ENCODE assay signal across 8 cellular contexts in the genomic region with DNA sequence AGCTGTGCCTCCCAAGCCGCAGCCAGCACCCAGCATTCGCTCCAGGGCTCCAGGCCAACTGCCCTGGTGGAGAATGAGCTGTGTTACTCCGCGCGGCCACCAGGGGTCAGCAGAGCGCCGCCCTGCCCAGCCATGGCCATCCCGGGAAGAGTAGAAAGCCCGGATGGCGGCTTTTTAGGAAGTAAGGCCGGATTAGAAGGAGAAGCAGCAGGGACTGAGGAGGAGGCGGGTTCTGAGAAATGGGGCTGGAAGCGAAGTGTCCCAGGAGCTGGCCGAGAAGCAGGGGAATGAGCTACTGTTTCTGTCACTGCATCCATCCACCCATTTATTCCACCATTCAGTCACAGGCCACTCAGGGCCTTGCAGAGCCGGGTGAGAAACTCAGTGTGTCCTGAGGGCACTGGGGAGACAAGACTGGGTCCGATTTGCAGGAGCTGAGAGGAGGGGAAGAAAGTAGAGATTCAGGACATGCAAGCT. TPM values are rescaled to one million over a fixed set of nuclear protein-coding genes. Genes with fewer than 3 reads are reported as not detected.
DNase-seq lines count a peak whose midpoint lies in the region; ATAC-seq, FAIRE-seq and TF ChIP-seq lines count a peak whose summit lies in the region.

No MANE protein-coding gene starts in this region.

- intact Hi-C loops in IMR-90 (cut with micrococcal nuclease) (loop anchor here (1.0 to 2.0 kb wide), 3 partner anchors 66 to 232 kb away; no protein-coding TSS in a partner anchor), thyroid gland (cut with DNase I) (loop anchor here (10.0 kb wide), 1 partner anchor 232 kb away; no protein-coding TSS in a partner anchor)

- H3K4me1 ChIP-seq in IMR-90 (ENCODE audit: control insufficient read depth, insufficient read depth, low read length) (no peaks in the 10 kb centered on the region), thyroid gland (peaks cover 0 to 4% of the 10 kb centered on the region in 2 donors)

- H3K14ac ChIP-seq in IMR-90 (replicated peaks; ENCODE audit: low read depth, low read length): no peak overlapping the region

- peak overlapping the region; percentile 73 for H2AK9ac ChIP-seq in IMR-90 (replicated peaks; ENCODE audit: low read depth, low read length, poor library complexity)

- peak overlapping the region; percentile 69 to 88 for H4K8ac ChIP-seq in IMR-90 (ENCODE audit: low read depth in 2 of 2, low read length in 2 of 2)

- H3K56ac ChIP-seq in IMR-90 (ENCODE audit: extremely low read depth, insufficient read depth, low read length): no peak overlapping the region

- H2BK120ac ChIP-seq in IMR-90 (ENCODE audit: low read depth, low read length): no peak overlapping the region

- no peak overlapping the region for H3K4me3 ChIP-seq in IMR-90 (ENCODE audit: insufficient read depth, low read depth, low read length)
- no peak overlapping the region for H3K4me3 ChIP-seq in thyroid gland (replicated peaks in 1 of 3)

- H3K9me1 ChIP-seq in IMR-90 (ENCODE audit: insufficient read depth, low read length): no peaks in the 10 kb centered on the region

- TF ChIP-seq POLR2A in IMR-90 (IDR thresholded peaks at IDR 0.05; ENCODE audit: low read depth, low read length) (no peak), thyroid gland (IDR thresholded peaks at IDR 0.05) (no peak)

- peak overlapping the region; percentile 86 for H4K5ac ChIP-seq in IMR-90 (ENCODE audit: low read depth, low read length)

- TF ChIP-seq CTCF in IMR-90 (conservative IDR thresholded peaks at IDR 0.05; ENCODE audit: low read depth, low read length): peak; percentile 98
- TF ChIP-seq CTCF in thyroid gland (IDR thresholded peaks at IDR 0.05): peak; percentile 89 to 98 (median 98)

- H3K27ac Mint-ChIP-seq in activated T-helper 17 cell treated with anti-CD3 and anti-CD28 coated beads, Interleukin-2, amount 50 U/mL, for 72 hours: peak overlapping the region; percentile 52

- H3K9me3 ChIP-seq in IMR-90 (ENCODE audit: control insufficient read depth, insufficient read depth, low read length) (no peaks in the 10 kb centered on the region), thyroid gland (no peaks in the 10 kb centered on the region)

- peak overlapping the region; percentile 34 for H3K4ac ChIP-seq in IMR-90 (ENCODE audit: low read depth, low read length)

- no peak overlapping the region for H3K9ac ChIP-seq in IMR-90 (ENCODE audit: low read depth, low read length)

- DNase-seq in DMS114 treated with DMSO at 0.1 percent for 48 hours (lab: John Stamatoyannopoulos, UW; ENCODE audit: unreplicated experiment) (peak; percentile 37), IMR-90 (peak; percentile 51), RCC 7860 (ENCODE audit: low spot score) (peak; percentile 56), fibroblast of the conjunctiva (ENCODE audit: low read depth) (peak; percentile 33), nucleus accumbens (lab: John Stamatoyannopoulos, UW) (peak in 52 of 56 donors; percentile 14 to 86 (median 64)), thyroid gland (peak; percentile 79 to 82)

- H3K4me3 Mint-ChIP-seq in activated T-helper 17 cell treated with anti-CD3 and anti-CD28 coated beads, Interleukin-2, amount 50 U/mL, for 72 hours: peak overlapping the region; percentile 39

- H3K27me3 Mint-ChIP-seq in activated T-helper 17 cell treated with anti-CD3 and anti-CD28 coated beads, Interleukin-2, amount 50 U/mL, for 72 hours: no peaks in the 10 kb centered on the region

- dilution Hi-C loops in IMR-90 (cut with HindIII; ENCODE audit: low sequenced_read_pairs, unreplicated experiment): no loop called here

- H3K23ac ChIP-seq in IMR-90 (ENCODE audit: low read depth, low read length): no peak overlapping the region

- H2BK5ac ChIP-seq in IMR-90 (ENCODE audit: low read depth, low read length, poor library complexity, severe bottlenecking): no peak overlapping the region

- no peaks in the 10 kb centered on the region for H3K9me3 Mint-ChIP-seq in activated T-helper 17 cell treated with anti-CD3 and anti-CD28 coated beads, Interleukin-2, amount 50 U/mL, for 72 hours

- H3K27ac ChIP-seq in IMR-90 (ENCODE audit: insufficient read depth, low read length) (no peak overlapping the region), thyroid gland (no peak overlapping the region)

- H3K36me3 Mint-ChIP-seq in activated T-helper 17 cell treated with anti-CD3 and anti-CD28 coated beads, Interleukin-2, amount 50 U/mL, for 72 hours (ENCODE audit: low read depth): no peaks in the 10 kb centered on the region

- H3K4me1 Mint-ChIP-seq in activated T-helper 17 cell treated with anti-CD3 and anti-CD28 coated beads, Interleukin-2, amount 50 U/mL, for 72 hours: peaks cover 10% of the 10 kb centered on the region

- H3K36me3 ChIP-seq in IMR-90 (ENCODE audit: control insufficient read depth, insufficient read depth, low read length): no peaks in the 10 kb centered on the region
- H3K36me3 ChIP-seq in thyroid gland: no peaks in the 10 kb centered on the region

- ATAC-seq in IMR-90 (ENCODE audit: low read depth) (peak; percentile 99), GM21717 (IDR thresholded peaks at IDR 0.05; ENCODE audit: unreplicated experiment) (no peak)
- ATAC-seq in activated T-helper 17 cell treated with anti-CD3 and anti-CD28 coated beads, Interleukin-2, amount 50 U/mL, for 72 hours (replicated peaks): peak; percentile 93

- no peaks in the 10 kb centered on the region for H3K79me1 ChIP-seq in IMR-90 (ENCODE audit: low read depth in 1 of 2, low read length in 2 of 2)

- peak overlapping the region; percentile 12; the same call in 1 of the 3 replicates for H2BK15ac ChIP-seq in IMR-90 (ENCODE audit: low read depth, low read length)

- H3K27me3 ChIP-seq in IMR-90 (ENCODE audit: control insufficient read depth, insufficient read depth, low read length) (no peaks in the 10 kb centered on the region), thyroid gland (no peaks in the 10 kb centered on the region)

- H2AK5ac ChIP-seq in IMR-90 (ENCODE audit: low read depth, low read length): no peak overlapping the region; the same call in 1 of the 2 replicates

- peak; percentile 91 for TF ChIP-seq RAD21 in IMR-90 (IDR thresholded peaks at IDR 0.05; ENCODE audit: low read length)

- peak overlapping the region; percentile 87 for H2AFZ ChIP-seq in IMR-90 (replicated peaks; ENCODE audit: low read length, poor library complexity)

- H3K4me2 ChIP-seq in IMR-90 (ENCODE audit: low read depth, low read length): peak overlapping the region; percentile 44; the same call in 1 of the 2 replicates

- H4K91ac ChIP-seq in IMR-90 (ENCODE audit: insufficient read depth, low read depth, low read length): peak overlapping the region; percentile 13; the same call in 1 of the 2 replicates

- H4K20me1 ChIP-seq in IMR-90 (ENCODE audit: insufficient read depth, low read length): no peaks in the 10 kb centered on the region

- H3K18ac ChIP-seq in IMR-90 (ENCODE audit: low read depth, low read length): no peak overlapping the region

- POLR2A ChIA-PET in IMR-90 (lab: Charles Lee; ENCODE audit: unreplicated experiment): interaction anchor here (0.6 kb wide), 1 partner anchor 209 kb away, joined by 11 read pairs; no protein-coding TSS in a partner anchor

- no peak overlapping the region for H2BK20ac ChIP-seq in IMR-90 (ENCODE audit: low read depth, low read length)

- no TSS peak for BruUV-seq in IMR-90 (replicated peaks; lab: Mats Ljungman, UMichigan)

- 0% methylated on average over 5 of the region's 16 CpGs; no CpG with 5 or more reads in 1 of the 2 experiments for WGBS in IMR-90 (ENCODE audit: extremely low coverage in 2 of 2, insufficient read length in 1 of 2), 2 experiments
- whole genome bisulfite sequencing in thyroid gland, 2 donors: 11% methylated on average over 16 of the region's 16 CpGs

- peak; percentile 22 for FAIRE-seq in RCC 7860 (lab: Jason Lieb, UNC)

- in situ Hi-C loops in IMR-90 (cut with MboI; ENCODE audit: low sequenced_read_pairs): loop anchor here (10.0 kb wide), 1 partner anchor 112 kb away; no protein-coding TSS in a partner anchor

- CTCF ChIA-PET in IMR-90 (lab: Yijun Ruan, JAX): interaction anchor here (0.6 to 1.4 kb wide), 14 partner anchors 9 to 157 kb away, joined by 3 to 10 read pairs (median 4); a partner anchor contains a TSS

TF ChIP-seq in IMR-90, 13 proteins besides CTCF, POLR2A, EP300 and RAD21:
- TF ChIP-seq MAZ (IDR thresholded peaks at IDR 0.05; ENCODE audit: borderline replicate concordance, low read depth, low read length) (peak; percentile 28; the same call in 1 of the 2 replicates), SMC3 (IDR thresholded peaks at IDR 0.05; ENCODE audit: low read depth, low read length) (peak; percentile 83), CEBPB (IDR thresholded peaks at IDR 0.05; ENCODE audit: low read depth, low read length) (no peak)

RNA-seq across cellular contexts. Expression of a gene that starts 6.6 kb away (rescaled TPM):
- total RNA-seq in IMR-90 (2012; rRNA removed) (0.36 and 0.56 TPM in 2 replicates), thyroid gland (under 1 TPM in 2 of 4 donors, not detected in 2; 0.56 to 0.71 TPM)
- 5.7 and 7.4 TPM in 2 replicates for polyA plus RNA-seq in IMR-90 (2012; rRNA removed)
- 6.7 and 7.2 TPM in 2 replicates for polyA plus RNA-seq in IMR-90 (2012; cell fraction: cytosol; rRNA removed)
- polyA plus RNA-seq in IMR-90 (2012; cell fraction: nucleus; rRNA removed; ENCODE audit: low replicate concordance): 6.1 and 23.6 TPM in 2 replicates
- under 1 TPM; 0.42 to 0.73 TPM for total RNA-seq in activated T-helper 17 cell treated with anti-CD3 and anti-CD28 coated beads, Interleukin-2, amount 50 U/mL, for 72 hours

RNA-seq across cellular contexts. Expression of a gene that starts 35.3 kb away (rescaled TPM):
- 9.2 and 10.6 TPM in 2 replicates for total RNA-seq in IMR-90 (2012; rRNA removed)
- 25.7 and 48.9 TPM in 2 replicates for polyA plus RNA-seq in IMR-90 (2012; rRNA removed)
- polyA plus RNA-seq in IMR-90 (2012; cell fraction: cytosol; rRNA removed): 61.5 and 62.1 TPM in 2 replicates
- polyA plus RNA-seq in IMR-90 (2012; cell fraction: nucleus; rRNA removed; ENCODE audit: low replicate concordance): 7.7 and 30.6 TPM in 2 replicates
- 10 to 100 TPM; 18.6 to 56.3 TPM for total RNA-seq in activated T-helper 17 cell treated with anti-CD3 and anti-CD28 coated beads, Interleukin-2, amount 50 U/mL, for 72 hours
- 100 to 1,000 TPM in 1 of 4 donors, 10 to 100 TPM in 3; 45.1 to 100 (median 67.2) TPM for total RNA-seq in thyroid gland
